10 cellular contexts compared by ENCODE assay signal in the genomic region with DNA sequence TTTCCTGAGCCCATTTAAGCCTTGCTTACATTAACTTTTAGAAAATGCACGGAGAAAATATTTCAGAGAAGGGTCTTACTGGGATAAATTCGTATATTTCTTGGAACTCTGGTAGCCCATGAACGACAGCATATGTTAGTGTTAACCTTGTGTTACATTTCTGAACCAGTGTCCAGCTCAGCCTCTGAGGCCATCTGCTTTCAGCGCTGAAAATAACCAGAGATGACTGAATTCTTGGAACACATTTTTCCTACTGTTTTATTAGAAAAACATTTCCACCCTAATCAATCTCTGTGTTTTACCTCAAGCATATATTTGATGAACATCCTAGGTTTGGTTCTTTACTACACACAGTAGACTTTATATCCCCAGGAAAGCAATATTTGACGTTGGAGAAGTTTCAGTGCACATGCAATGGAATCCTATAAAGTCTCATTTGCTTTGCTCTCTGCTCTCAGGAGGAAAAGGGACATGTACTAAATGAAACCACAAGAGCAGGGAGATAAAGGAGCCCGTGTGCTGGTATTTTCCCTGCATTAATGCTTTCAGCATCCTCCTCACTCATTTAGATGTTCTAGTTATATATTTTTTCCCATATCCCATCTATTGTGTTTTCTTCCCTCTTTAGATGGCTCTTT.
A peak's percentile ranks its signal among the peaks of the same experiment; 100 is the strongest.
DNase-seq lines count a peak whose midpoint lies in the region; ATAC-seq and TF ChIP-seq lines count a peak whose summit lies in the region.
"Had no signal": no experiment of that assay in that cellular context is flagged by ENCODE, and none has a peak within 500 bp of the region (broad histone marks: within the 10 kb centered on the region; RNA-seq: fewer than 3 reads in every experiment).

No MANE protein-coding gene starts in this region.

- H4K20me1 ChIP-seq in BLaER1 treated with 17β-estradiol and CSF1 and Interleukin-3, amounts not matched to agents 10 nM and 100 nM: no peaks in the 10 kb centered on the region

- H3K4me1 ChIP-seq in BLaER1 treated with 17β-estradiol and CSF1 and Interleukin-3, amounts not matched to agents 10 nM and 100 nM: peaks cover 0 to 15% (median 12%) of the 10 kb centered on the region in 10 experiments; a peak in 13 of 20 replicates
- H3K4me1 ChIP-seq in adipocyte (ENCODE audit: control insufficient read depth, insufficient read depth, low read length): peaks cover 39% of the 10 kb centered on the region
- no peaks in the 10 kb centered on the region for H3K4me1 ChIP-seq in trophoblast cell (ENCODE audit: control insufficient read depth in 1 of 2, insufficient read depth in 2 of 2, low read length in 2 of 2)

- no peak overlapping the region for H2AK5ac ChIP-seq in trophoblast cell (ENCODE audit: low read length)

- TF ChIP-seq CTCF in GM13977 (IDR thresholded peaks at IDR 0.05; ENCODE audit: extremely low read depth, insufficient read depth, missing control alignments): no peak

- no peak overlapping the region for H4K91ac ChIP-seq in trophoblast cell (ENCODE audit: low read depth, low read length)

- H2AFZ ChIP-seq in trophoblast cell (ENCODE audit: insufficient read depth, low read length, poor library complexity): no peak overlapping the region

- no peak overlapping the region for H4K8ac ChIP-seq in trophoblast cell (ENCODE audit: low read depth, low read length)

- H3K9ac ChIP-seq in BLaER1 treated with 17β-estradiol and CSF1 and Interleukin-3, amounts not matched to agents 10 nM and 100 nM: peak overlapping the region in 3 of 11 experiments; percentile 10 to 42 (median 27); a peak in 2 of 22 replicates
- H3K9ac ChIP-seq in adipocyte (ENCODE audit: low read length) (peak overlapping the region; percentile 80), trophoblast cell (ENCODE audit: low read length) (no peak overlapping the region)

- no peak overlapping the region for H3K4ac ChIP-seq in trophoblast cell (ENCODE audit: low read depth, low read length)

- H3K14ac ChIP-seq in trophoblast cell (ENCODE audit: low read length): no peak overlapping the region

- peak; percentile 76 for ATAC-seq in Right ventricle myocardium superior (ENCODE audit: poor library complexity)
- ATAC-seq in stimulated activated naive B cell treated with anti-CD40 and anti-IgM and Interleukin-4, amounts not matched to agents 10 μg/mL and 1 μg/mL and 100 μg/mL, for 72 hours (replicated peaks): no peak

- no peak overlapping the region for H2BK12ac ChIP-seq in trophoblast cell (ENCODE audit: low read length)

- no peaks in the 10 kb centered on the region for H3K9me3 ChIP-seq in BLaER1 treated with 17β-estradiol and CSF1 and Interleukin-3, amounts not matched to agents 10 nM and 100 nM (replicated peaks in 1 of 11)
- no peaks in the 10 kb centered on the region for H3K9me3 ChIP-seq in adipocyte (ENCODE audit: control insufficient read depth, low read length)
- no peaks in the 10 kb centered on the region for H3K9me3 ChIP-seq in trophoblast cell (ENCODE audit: insufficient read depth, low read depth, low read length)

- H3K18ac ChIP-seq in trophoblast cell (ENCODE audit: low read length): no peak overlapping the region

- H3K27ac ChIP-seq in BLaER1 treated with 17β-estradiol and CSF1 and Interleukin-3, amounts not matched to agents 10 nM and 100 nM: no peak overlapping the region
- peak overlapping the region; percentile 50 for H3K27ac ChIP-seq in trophoblast cell (ENCODE audit: low read depth, low read length)

- no peak overlapping the region for H3K4me3 Mint-ChIP-seq in stimulated activated naive B cell treated with anti-CD40 and anti-IgM and Interleukin-4, amounts not matched to agents 10 μg/mL and 1 μg/mL and 100 μg/mL, for 72 hours
- H3K4me3 Mint-ChIP-seq: activated CD4-positive, alpha-beta memory T cell treated with anti-CD3 and anti-CD28 coated beads, Interleukin-2, amount 10 ng/mL, durations not matched to agents 7 days and 5 days had no signal

- H3K27me3 ChIP-seq in BLaER1 treated with 17β-estradiol and CSF1 and Interleukin-3, amounts not matched to agents 10 nM and 100 nM: no peaks in the 10 kb centered on the region
- H3K27me3 ChIP-seq in adipocyte (replicated peaks; ENCODE audit: control insufficient read depth, insufficient read depth, low read length) (no peaks in the 10 kb centered on the region), trophoblast cell (ENCODE audit: insufficient read depth, low read length) (no peaks in the 10 kb centered on the region)

- intact Hi-C loops in Right ventricle myocardium superior (cut with DNase I): no loop called here

- no peaks in the 10 kb centered on the region for H3K4me1 Mint-ChIP-seq in stimulated activated naive B cell treated with anti-CD40 and anti-IgM and Interleukin-4, amounts not matched to agents 10 μg/mL and 1 μg/mL and 100 μg/mL, for 72 hours

- in situ Hi-C loops in GM13977 (cut with MboI; ENCODE audit: low pct_unique_long_range_greater_than_20kb, low sequenced_read_pairs, unreplicated experiment): no loop called here

- H3K79me1 ChIP-seq in trophoblast cell (ENCODE audit: low read length): peaks cover 10% of the 10 kb centered on the region

- H3K23ac ChIP-seq in trophoblast cell (ENCODE audit: low read length): no peak overlapping the region

- H3K4me2 ChIP-seq in BLaER1 treated with 17β-estradiol and CSF1 and Interleukin-3, amounts not matched to agents 10 nM and 100 nM: peak overlapping the region in 6 of 11 experiments; percentile 32 to 41 (median 34); a peak in 10 of 22 replicates
- H3K4me2 ChIP-seq in trophoblast cell (ENCODE audit: low read length): no peak overlapping the region

- H3K36me3 Mint-ChIP-seq in stimulated activated naive B cell treated with anti-CD40 and anti-IgM and Interleukin-4, amounts not matched to agents 10 μg/mL and 1 μg/mL and 100 μg/mL, for 72 hours: no peaks in the 10 kb centered on the region
- H3K36me3 Mint-ChIP-seq: activated naive CD4-positive, alpha-beta T cell treated with anti-CD3 and anti-CD28 coated beads, Interleukin-2, amount 50 U/mL, for 72 hours had no signal

- H3K27me3 Mint-ChIP-seq in stimulated activated naive B cell treated with anti-CD40 and anti-IgM and Interleukin-4, amounts not matched to agents 10 μg/mL and 1 μg/mL and 100 μg/mL, for 72 hours: no peaks in the 10 kb centered on the region

- no peaks in the 10 kb centered on the region for H3K9me3 Mint-ChIP-seq in stimulated activated naive B cell treated with anti-CD40 and anti-IgM and Interleukin-4, amounts not matched to agents 10 μg/mL and 1 μg/mL and 100 μg/mL, for 72 hours
- H3K9me3 Mint-ChIP-seq: activated CD4-positive, alpha-beta memory T cell treated with anti-CD3 and anti-CD28 coated beads, Interleukin-2, amount 10 ng/mL, durations not matched to agents 7 days and 5 days; activated naive CD4-positive, alpha-beta T cell treated with anti-CD3 and anti-CD28 coated beads, Interleukin-2, amount 50 U/mL, for 72 hours had no signal

- H4K12ac ChIP-seq in trophoblast cell (ENCODE audit: low read depth, low read length): no peak overlapping the region

- no peaks in the 10 kb centered on the region for H3K79me2 ChIP-seq in trophoblast cell (ENCODE audit: control insufficient read depth, insufficient read depth, low read length, poor library complexity)

- H3K4me3 ChIP-seq in BLaER1 treated with 17β-estradiol and CSF1 and Interleukin-3, amounts not matched to agents 10 nM and 100 nM: no peak overlapping the region
- H3K4me3 ChIP-seq in adipocyte (ENCODE audit: low read length): peak overlapping the region; percentile 53
- no peak overlapping the region for H3K4me3 ChIP-seq in trophoblast cell (ENCODE audit: low read depth, low read length)

- no CpG with 5 or more reads among the region's 6 CpGs for WGBS in trophoblast cell (ENCODE audit: extremely low coverage, insufficient coverage, insufficient read length)

- DNase-seq in adipocyte (ENCODE audit: low read depth): peak; percentile 37
- DNase-seq in Right ventricle myocardium superior: no peak
- no peak for DNase-seq in trophoblast cell
- no peak for DNase-seq in EL
- DNase-seq in stimulated activated naive B cell treated with anti-CD40 and anti-IgM and Interleukin-4, amounts not matched to agents 10 μg/mL and 1 μg/mL and 100 μg/mL, for 72 hours: no peak
- no peak for DNase-seq in GM13977 (ENCODE audit: low spot score)
- DNase-seq in dedifferentiated amniotic fluid mesenchymal stem cell (ENCODE audit: extremely low spot score): no peak
- DNase-seq: activated CD4-positive, alpha-beta memory T cell treated with anti-CD3 and anti-CD28 coated beads, Interleukin-2, amount 10 ng/mL, durations not matched to agents 7 days and 5 days had no signal

- H2BK5ac ChIP-seq in trophoblast cell (ENCODE audit: low read depth, low read length, poor library complexity): peak overlapping the region; percentile 68

- H2BK120ac ChIP-seq in trophoblast cell (ENCODE audit: insufficient read depth, low read length, poor library complexity): no peak overlapping the region

- H3K27ac Mint-ChIP-seq in stimulated activated naive B cell treated with anti-CD40 and anti-IgM and Interleukin-4, amounts not matched to agents 10 μg/mL and 1 μg/mL and 100 μg/mL, for 72 hours: no peak overlapping the region
- H3K27ac Mint-ChIP-seq: activated CD4-positive, alpha-beta memory T cell treated with anti-CD3 and anti-CD28 coated beads, Interleukin-2, amount 10 ng/mL, durations not matched to agents 7 days and 5 days; activated naive CD4-positive, alpha-beta T cell treated with anti-CD3 and anti-CD28 coated beads, Interleukin-2, amount 50 U/mL, for 72 hours had no signal

- H3K36me3 ChIP-seq in BLaER1 treated with 17β-estradiol and CSF1 and Interleukin-3, amounts not matched to agents 10 nM and 100 nM: no peaks in the 10 kb centered on the region
- no peaks in the 10 kb centered on the region for H3K36me3 ChIP-seq in adipocyte (ENCODE audit: control insufficient read depth, insufficient read depth, low read length, severe bottlenecking)
- H3K36me3 ChIP-seq in trophoblast cell (ENCODE audit: control insufficient read depth in 1 of 2, insufficient read depth in 2 of 2, low read length in 2 of 2): no peaks in the 10 kb centered on the region
